27 cellular contexts compared by ENCODE assay signal in the genomic region with DNA sequence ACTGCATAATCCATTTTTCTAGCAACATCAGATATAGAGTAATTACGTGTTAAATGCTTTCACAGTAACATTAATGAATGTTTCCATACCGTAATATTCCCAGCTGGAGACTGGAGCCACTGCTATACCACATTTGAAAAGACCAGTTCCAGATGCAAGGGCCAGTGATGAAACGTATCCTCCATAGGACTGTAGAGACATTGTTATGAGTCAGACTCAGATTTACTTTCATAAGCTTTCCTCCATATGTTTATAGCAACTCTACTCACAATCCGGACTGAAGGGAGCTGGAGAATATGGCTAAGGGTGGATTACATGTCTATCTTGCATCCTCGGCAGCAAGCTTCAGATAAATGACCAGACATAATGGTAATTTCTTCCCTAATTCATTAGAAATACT. TPM values are rescaled to one million over a fixed set of nuclear protein-coding genes. Genes with fewer than 3 reads are reported as not detected.
"Had no signal": no experiment of that assay in that cellular context is flagged by ENCODE, and none has a peak within 500 bp of the region (broad histone marks: within the 10 kb centered on the region; RNA-seq: fewer than 3 reads in every experiment).

No MANE protein-coding gene starts in this region.

- DNase-seq: activated CD4-positive, alpha-beta T cell treated with anti-CD3 and anti-CD28 coated beads, Interleukin-2, amount 50 U/mL, for 4 hours; activated gamma-delta T cell treated with Interleukin-2 at 50 U/mL for 16 hours; amygdala; dermis blood vessel endothelial cell; effector memory CD4-positive, alpha-beta T cell; glutamatergic neuron; hypothalamus; midbrain; nephron progenitor cell; occipital lobe; posterior cingulate gyrus; sigmoid colon; stimulated activated CD4-positive, alpha-beta T cell treated with anti-CD3 and anti-CD28 coated beads, Interleukin-12 subunit alpha, Interleukin-12 subunit beta, amount 100 ng/mL, for 4 hours; stimulated activated CD4-positive, alpha-beta T cell treated with anti-CD3 and anti-CD28 coated beads, Interleukin-1b, Interleukin-23, amount 100 ng/mL, for 48 hours; stimulated activated CD8-positive, alpha-beta memory T cell treated with anti-CD3 and anti-CD28 coated beads, Interleukin-4, amount 100 ng/mL, for 48 hours; stimulated activated naive CD4-positive, alpha-beta T cell; upper lobe of right lung had no signal

- H3K4me3 ChIP-seq: cardiac muscle cell, lung, sigmoid colon, upper lobe of right lung had no signal

- H3K27me3 ChIP-seq: cardiac muscle cell, sigmoid colon, upper lobe of right lung had no signal

- H3K9me3 ChIP-seq: sigmoid colon, upper lobe of right lung had no signal

- ATAC-seq: left lobe of liver, upper lobe of right lung had no signal

- H3K27ac ChIP-seq: cardiac muscle cell, sigmoid colon, upper lobe of right lung had no signal

RNA-seq across cellular contexts. Expression of gene GCG, which starts 22.7 kb away (rescaled TPM):
- total RNA-seq: activated CD8-positive, alpha-beta memory T cell treated with anti-CD3 and anti-CD28 coated beads for 36 hours; cardiac muscle cell; chondrocyte; dermis blood vessel endothelial cell; endothelial cell of umbilical vein; fibroblast of lung; left lobe of liver; lung; occipital lobe; renal cortical epithelial cell; sigmoid colon; T-helper 2 cell treated with Interferon-gamma antibody and Interleukin-4, amounts not matched to agents 100 ng/mL and 5 ng/mL, for 36 hours; upper lobe of right lung had no signal
- polyA plus RNA-seq: cardiac muscle cell, endothelial cell of umbilical vein, fibroblast of lung, keratinocyte had no signal
